1 cellular context compared by ENCODE assay signal in the genomic region with DNA sequence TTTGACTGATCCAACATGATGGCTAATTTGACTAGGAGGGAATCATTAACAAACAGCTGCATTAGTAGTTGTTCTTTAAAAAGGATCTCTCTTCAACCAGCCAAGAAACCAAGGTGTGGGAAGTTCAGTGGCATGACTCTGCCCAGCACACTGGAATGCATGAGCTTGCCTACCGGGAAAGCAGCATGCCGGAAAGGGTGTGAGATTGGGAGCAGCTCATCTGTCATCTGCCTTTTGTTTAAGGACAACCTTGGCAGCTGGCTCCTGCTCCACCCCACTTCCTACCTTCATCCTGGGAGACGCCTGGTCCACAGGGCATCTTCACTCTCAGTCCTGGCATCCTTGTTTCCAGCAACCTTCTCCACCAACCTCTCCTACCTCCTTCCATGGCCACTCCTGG. TPM values are rescaled to one million over a fixed set of nuclear protein-coding genes. Genes with fewer than 3 reads are reported as not detected.
"Had no signal": no experiment of that assay in that cellular context is flagged by ENCODE, and none has a peak within 500 bp of the region (broad histone marks: within the 10 kb centered on the region; RNA-seq: fewer than 3 reads in every experiment).

No MANE protein-coding gene starts in this region.

RNA-seq across cellular contexts. Expression of gene EVA1C, which starts 33.9 kb away (rescaled TPM):
- polyA plus RNA-seq: cardiac muscle cell had no signal
